1 cellular context compared by ENCODE assay signal in genomic region chr1:5286244-5286643, GRCh38.
TF ChIP-seq lines count a peak whose summit lies in the region.

No MANE protein-coding gene starts in this region.

TF ChIP-seq in WTC11, 78 proteins besides CTCF, POLR2A, EP300 and RAD21 (continued from another document):
- no peak for TF ChIP-seq PRDM15 (CRISPR knock-in tag; IDR thresholded peaks at IDR 0.05)
- no peak for TF ChIP-seq NR1H2 (CRISPR knock-in tag; IDR thresholded peaks at IDR 0.05)
- TF ChIP-seq ESRRA (CRISPR knock-in tag; IDR thresholded peaks at IDR 0.05; ENCODE audit: borderline replicate concordance) = no peak
- TF ChIP-seq ERG (CRISPR knock-in tag; IDR thresholded peaks at IDR 0.05) = no peak
